In the genomic region with DNA sequence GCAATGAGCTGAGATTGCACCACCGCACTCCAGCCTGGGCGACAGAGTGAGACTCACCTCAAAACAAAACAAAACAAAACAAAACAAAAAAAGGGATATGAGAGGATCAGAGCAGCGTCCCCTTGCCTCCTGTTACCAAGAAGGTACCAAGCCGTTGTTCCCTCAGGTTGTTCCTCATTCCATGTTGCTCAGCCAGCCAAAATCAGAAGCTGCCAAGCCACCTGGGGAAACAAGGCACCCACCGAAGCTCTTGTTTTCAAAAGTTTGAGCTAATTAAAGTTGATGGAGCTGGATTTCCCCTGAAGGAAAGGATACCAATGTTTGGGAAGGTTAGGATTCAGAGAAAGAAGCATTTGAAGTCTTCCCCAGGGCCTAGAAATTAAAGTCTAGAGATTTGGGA, we compare ENCODE assay signal across 38 cellular contexts. TPM values are rescaled to one million over a fixed set of nuclear protein-coding genes. Genes with fewer than 3 reads are reported as not detected.
"Had no signal": no experiment of that assay in that cellular context is flagged by ENCODE, and none has a peak within 500 bp of the region (broad histone marks: within the 10 kb centered on the region; RNA-seq: fewer than 3 reads in every experiment).

No MANE protein-coding gene starts in this region.

- DNase-seq: activated B cell treated with CpG ODN at 0.5 μM for 24 hours; activated CD4-positive, alpha-beta memory T cell treated with anti-CD3 and anti-CD28 coated beads for 36 hours; activated CD4-positive, alpha-beta T cell treated with anti-CD3 and anti-CD28 coated beads for 4 hours; activated CD4-positive, alpha-beta T cell treated with anti-CD3 and anti-CD28 coated beads, Interleukin-2, amount 10 ng/mL, durations not matched to agents 24 days and 14 days; activated CD4-positive, alpha-beta T cell treated with anti-CD3 and anti-CD28 coated beads, Interleukin-2, amount 50 U/mL, for 1 hour; activated CD4-positive, alpha-beta T cell treated with anti-CD3 and anti-CD28 coated beads, Interleukin-2, amount 50 U/mL, for 4 hours; activated CD4-positive, CD25-positive, alpha-beta regulatory T cell treated with anti-CD3 and anti-CD28 coated beads, Interleukin-2, amount 50 U/mL, for 72 hours; activated CD8-positive, alpha-beta memory T cell treated with anti-CD3 and anti-CD28 coated beads, Interleukin-2, amount 50 U/mL, for 4 hours; activated CD8-positive, alpha-beta T cell treated with anti-CD3 and anti-CD28 coated beads for 36 hours; activated effector memory CD4-positive, alpha-beta T cell treated with anti-CD3 and anti-CD28 coated beads, Interleukin-2, amount 50 U/mL, for 16 hours; activated gamma-delta T cell treated with Interleukin-2 at 50 U/mL for 16 hours; activated naive CD4-positive, alpha-beta T cell; activated naive CD4-positive, alpha-beta T cell treated with anti-CD3 and anti-CD28 coated beads for 36 hours; activated naive CD4-positive, alpha-beta T cell treated with anti-CD3 and anti-CD28 coated beads, Interleukin-2, amount 50 U/mL, for 16 hours; activated naive CD8-positive, alpha-beta T cell treated with anti-CD3 and anti-CD28 coated beads for 36 hours; activated T-cell treated with anti-CD3 and anti-CD28 coated beads for 4 hours; activated T-cell treated with anti-CD3 and anti-CD28 coated beads, Interleukin-2, amount 50 U/mL, for 1 hour; activated T-cell treated with anti-CD3 and anti-CD28 coated beads, Interleukin-2, amount 50 U/mL, for 4 hours; activated T-cell treated with anti-CD3 and anti-CD28 coated beads, Interleukin-2, amount 50 U/mL, for 72 hours; adrenal gland; amniotic stem cell; aorta; body of pancreas; brain microvascular endothelial cell; caudate nucleus; cerebellar nuclear complex; T-helper 1 cell; T-helper 2 cell; T-helper 9 cell had no signal

- H3K9me3 Mint-ChIP-seq: activated B cell treated with CpG ODN at 0.5 μM for 24 hours; activated CD4-positive, alpha-beta memory T cell treated with anti-CD3 and anti-CD28 coated beads for 36 hours; activated CD4-positive, alpha-beta T cell treated with anti-CD3 and anti-CD28 coated beads, Interleukin-2, amount 10 ng/mL, durations not matched to agents 24 days and 14 days; activated CD8-positive, alpha-beta T cell treated with anti-CD3 and anti-CD28 coated beads for 36 hours; activated naive CD4-positive, alpha-beta T cell treated with anti-CD3 and anti-CD28 coated beads for 36 hours; activated naive CD4-positive, alpha-beta T cell treated with anti-CD3 and anti-CD28 coated beads, Interleukin-2, amount 50 U/mL, for 72 hours; activated naive CD8-positive, alpha-beta T cell treated with anti-CD3 and anti-CD28 coated beads for 36 hours; activated T-cell treated with anti-CD3 and anti-CD28 coated beads, Interleukin-2, amount 50 U/mL, for 4 hours; activated T-cell treated with anti-CD3 and anti-CD28 coated beads, Interleukin-2, amount 50 U/mL, for 72 hours; activated T-helper 1 cell treated with anti-CD3 and anti-CD28 coated beads, Interleukin-12 subunit alpha, Interleukin-12 subunit beta, Interleukin-2, Interleukin-4 antibody, amounts not matched to agents 30 ng/mL and 10 ng/mL and 1 ng/mL, durations not matched to agents 14 hours and 24 hours and 36 hours; activated T-helper 17 cell treated with anti-CD3 and anti-CD28 coated beads, Interleukin-2, amount 50 U/mL, for 72 hours; central memory CD8-positive, alpha-beta T cell; T-helper 1 cell treated with Interleukin-12 subunit alpha and Interleukin-12 subunit beta and Interleukin-4 antibody, amounts not matched to agents 30 μg/mL and 1 μg/mL, for 36 hours; T-helper 2 cell treated with Interferon-gamma antibody and Interleukin-4, amounts not matched to agents 5 μg/mL and 100 μg/mL, for 36 hours had no signal

- H3K27me3 Mint-ChIP-seq: activated CD4-positive, alpha-beta T cell treated with anti-CD3 and anti-CD28 coated beads, Interleukin-2, amount 10 ng/mL, durations not matched to agents 24 days and 14 days had no signal

- ATAC-seq: activated CD8-positive, alpha-beta T cell treated with anti-CD3 and anti-CD28 coated beads for 36 hours; activated naive CD4-positive, alpha-beta T cell treated with anti-CD3 and anti-CD28 coated beads, Interleukin-2, amount 50 U/mL, for 72 hours; activated T-cell treated with anti-CD3 and anti-CD28 coated beads, Interleukin-2, amount 50 U/mL, for 4 hours; activated T-cell treated with anti-CD3 and anti-CD28 coated beads, Interleukin-2, amount 50 U/mL, for 72 hours; activated T-helper 17 cell treated with anti-CD3 and anti-CD28 coated beads, Interleukin-2, amount 50 U/mL, for 72 hours; body of pancreas had no signal

- H3K36me3 Mint-ChIP-seq: activated CD4-positive, alpha-beta memory T cell treated with anti-CD3 and anti-CD28 coated beads for 36 hours; activated naive CD4-positive, alpha-beta T cell treated with anti-CD3 and anti-CD28 coated beads, Interleukin-2, amount 50 U/mL, for 72 hours; activated naive CD8-positive, alpha-beta T cell treated with anti-CD3 and anti-CD28 coated beads for 36 hours had no signal

- H3K27ac Mint-ChIP-seq: activated B cell treated with CpG ODN at 0.5 μM for 24 hours; activated CD4-positive, alpha-beta memory T cell treated with anti-CD3 and anti-CD28 coated beads for 36 hours; activated CD4-positive, alpha-beta T cell treated with anti-CD3 and anti-CD28 coated beads, Interleukin-2, amount 10 ng/mL, durations not matched to agents 24 days and 14 days; activated CD8-positive, alpha-beta T cell treated with anti-CD3 and anti-CD28 coated beads for 36 hours; activated naive CD4-positive, alpha-beta T cell treated with anti-CD3 and anti-CD28 coated beads for 36 hours; activated naive CD4-positive, alpha-beta T cell treated with anti-CD3 and anti-CD28 coated beads, Interleukin-2, amount 50 U/mL, for 72 hours; activated naive CD8-positive, alpha-beta T cell treated with anti-CD3 and anti-CD28 coated beads for 36 hours; activated T-cell treated with anti-CD3 and anti-CD28 coated beads, Interleukin-2, amount 50 U/mL, for 72 hours; activated T-helper 1 cell treated with anti-CD3 and anti-CD28 coated beads, Interleukin-12 subunit alpha, Interleukin-12 subunit beta, Interleukin-2, Interleukin-4 antibody, amounts not matched to agents 30 ng/mL and 10 ng/mL and 1 ng/mL, durations not matched to agents 14 hours and 24 hours and 36 hours; activated T-helper 17 cell treated with anti-CD3 and anti-CD28 coated beads, Interleukin-2, amount 50 U/mL, for 72 hours; T-helper 1 cell treated with Interleukin-12 subunit alpha and Interleukin-12 subunit beta and Interleukin-4 antibody, amounts not matched to agents 30 μg/mL and 1 μg/mL, for 36 hours; T-helper 2 cell treated with Interferon-gamma antibody and Interleukin-4, amounts not matched to agents 5 μg/mL and 100 μg/mL, for 36 hours had no signal

- H3K4me3 Mint-ChIP-seq: activated B cell treated with CpG ODN at 0.5 μM for 24 hours; activated CD4-positive, alpha-beta memory T cell treated with anti-CD3 and anti-CD28 coated beads for 36 hours; activated CD4-positive, alpha-beta T cell treated with anti-CD3 and anti-CD28 coated beads, Interleukin-2, amount 10 ng/mL, durations not matched to agents 24 days and 14 days; activated CD8-positive, alpha-beta T cell treated with anti-CD3 and anti-CD28 coated beads for 36 hours; activated naive CD4-positive, alpha-beta T cell treated with anti-CD3 and anti-CD28 coated beads for 36 hours; activated naive CD8-positive, alpha-beta T cell treated with anti-CD3 and anti-CD28 coated beads for 36 hours; activated T-cell treated with anti-CD3 and anti-CD28 coated beads, Interleukin-2, amount 50 U/mL, for 4 hours; activated T-cell treated with anti-CD3 and anti-CD28 coated beads, Interleukin-2, amount 50 U/mL, for 72 hours; activated T-helper 1 cell treated with anti-CD3 and anti-CD28 coated beads, Interleukin-12 subunit alpha, Interleukin-12 subunit beta, Interleukin-2, Interleukin-4 antibody, amounts not matched to agents 30 ng/mL and 10 ng/mL and 1 ng/mL, durations not matched to agents 14 hours and 24 hours and 36 hours; activated T-helper 17 cell treated with anti-CD3 and anti-CD28 coated beads, Interleukin-2, amount 50 U/mL, for 72 hours; central memory CD8-positive, alpha-beta T cell; T-helper 1 cell treated with Interleukin-12 subunit alpha and Interleukin-12 subunit beta and Interleukin-4 antibody, amounts not matched to agents 30 μg/mL and 1 μg/mL, for 36 hours; T-helper 2 cell treated with Interferon-gamma antibody and Interleukin-4, amounts not matched to agents 5 μg/mL and 100 μg/mL, for 36 hours had no signal

- H3K4me1 Mint-ChIP-seq: activated CD4-positive, alpha-beta T cell treated with anti-CD3 and anti-CD28 coated beads, Interleukin-2, amount 10 ng/mL, durations not matched to agents 24 days and 14 days; activated naive CD8-positive, alpha-beta T cell treated with anti-CD3 and anti-CD28 coated beads for 36 hours; activated T-helper 17 cell treated with anti-CD3 and anti-CD28 coated beads, Interleukin-2, amount 50 U/mL, for 72 hours; central memory CD8-positive, alpha-beta T cell had no signal

RNA-seq across cellular contexts. Expression of gene C1QL2, which starts 43.3 kb away (rescaled TPM):
- total RNA-seq: activated B cell treated with CpG ODN at 0.5 μM for 24 hours; activated CD4-positive, alpha-beta memory T cell treated with anti-CD3 and anti-CD28 coated beads for 36 hours; activated CD4-positive, alpha-beta T cell treated with anti-CD3 and anti-CD28 coated beads, Interleukin-2, amount 10 ng/mL, durations not matched to agents 24 days and 14 days; activated CD8-positive, alpha-beta memory T cell treated with anti-CD3 and anti-CD28 coated beads for 36 hours; activated CD8-positive, alpha-beta T cell treated with anti-CD3 and anti-CD28 coated beads for 36 hours; activated naive CD4-positive, alpha-beta T cell treated with anti-CD3 and anti-CD28 coated beads for 36 hours; activated naive CD4-positive, alpha-beta T cell treated with anti-CD3 and anti-CD28 coated beads, Interleukin-2, amount 50 U/mL, for 72 hours; activated naive CD8-positive, alpha-beta T cell treated with anti-CD3 and anti-CD28 coated beads for 36 hours; activated T-cell treated with anti-CD3 and anti-CD28 coated beads, Interleukin-2, amount 50 U/mL, for 4 hours; activated T-cell treated with anti-CD3 and anti-CD28 coated beads, Interleukin-2, amount 50 U/mL, for 72 hours; activated T-helper 1 cell treated with anti-CD3 and anti-CD28 coated beads, Interleukin-12 subunit alpha, Interleukin-12 subunit beta, Interleukin-2, Interleukin-4 antibody, amounts not matched to agents 30 ng/mL and 10 ng/mL and 1 ng/mL, durations not matched to agents 14 hours and 24 hours and 36 hours; activated T-helper 17 cell treated with anti-CD3 and anti-CD28 coated beads, Interleukin-2, amount 50 U/mL, for 72 hours; adrenal gland; aorta; bronchial epithelial cell; chondrocyte had no signal
